ENCODE assay signal across 7 cellular contexts in the genomic region with DNA sequence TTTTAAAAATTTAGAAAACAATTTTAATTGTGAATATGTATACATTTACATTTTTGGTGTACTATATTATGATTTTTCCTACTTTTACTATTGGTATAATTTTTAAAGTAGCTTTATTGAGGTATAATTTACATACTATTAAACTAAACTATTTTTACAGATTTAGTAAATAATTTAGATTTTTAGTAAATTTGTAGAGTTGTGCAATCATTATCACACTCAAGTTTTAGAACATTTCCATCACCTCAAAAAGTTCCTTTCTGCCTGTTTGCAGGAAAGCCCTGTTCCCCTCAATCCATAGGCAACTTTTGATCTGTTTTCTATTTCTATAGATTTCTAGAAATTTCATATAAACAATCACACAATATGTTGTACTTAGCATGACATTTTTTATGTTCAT.
"Had no signal": no experiment of that assay in that cellular context is flagged by ENCODE, and none has a peak within 500 bp of the region (broad histone marks: within the 10 kb centered on the region; RNA-seq: fewer than 3 reads in every experiment).

No MANE protein-coding gene starts in this region.

- DNase-seq: GDM1, GF-D8 had no signal

- FAIRE-seq: G401.6, GM12891, GM12892, GM18507, GM19239 had no signal
